In the genomic region with DNA sequence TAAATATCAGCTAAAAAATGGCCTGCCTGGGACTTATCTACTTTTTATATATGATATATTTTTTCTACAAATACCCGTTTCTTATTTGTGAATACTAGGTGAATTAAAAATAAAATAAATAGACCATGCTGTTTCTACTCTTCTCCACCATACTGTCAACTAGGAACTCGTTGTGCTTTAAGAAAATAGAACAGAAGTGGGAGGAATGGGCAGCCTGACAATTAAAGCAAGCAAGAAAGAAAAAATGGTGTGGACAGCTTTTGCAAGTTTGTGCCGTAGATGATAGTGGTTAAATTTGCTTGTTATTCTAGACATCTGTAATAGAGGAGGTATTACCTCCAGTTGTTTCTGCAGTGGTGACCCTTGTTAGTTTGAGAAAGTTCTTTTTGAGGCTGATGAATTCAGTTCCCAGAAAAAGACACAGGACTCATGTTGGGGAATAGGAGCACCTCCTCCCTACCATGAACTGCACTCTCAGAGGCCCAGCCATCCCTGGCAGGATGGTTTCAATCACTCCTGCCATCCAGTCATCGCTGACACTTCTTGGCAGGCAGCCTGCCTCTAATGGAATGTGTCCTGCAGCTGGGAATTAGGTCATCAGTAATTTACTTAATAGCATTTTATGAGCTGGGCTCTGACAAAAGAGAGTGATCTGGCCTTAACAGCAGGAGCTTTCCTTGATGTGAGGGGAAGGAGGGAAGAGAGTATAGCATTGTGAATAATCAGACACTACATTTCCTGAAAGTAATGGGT, we compare ENCODE assay signal across 9 cellular contexts.
A peak's percentile ranks its signal among the peaks of the same experiment; 100 is the strongest.
DNase-seq lines count a peak whose midpoint lies in the region; ATAC-seq and TF ChIP-seq lines count a peak whose summit lies in the region.
"Had no signal": no experiment of that assay in that cellular context is flagged by ENCODE, and none has a peak within 500 bp of the region (broad histone marks: within the 10 kb centered on the region; RNA-seq: fewer than 3 reads in every experiment).

No MANE protein-coding gene starts in this region.

- peak overlapping the region in 1 of 2 donors; percentile 50 for H3K27ac ChIP-seq in uterus

- H3K27me3 ChIP-seq in uterus, result no peaks in the 10 kb centered on the region

- POLR2A ChIA-PET in naive thymus-derived CD8-positive, alpha-beta T cell (lab: Charles Lee), result no interaction called here

- intact Hi-C loops in uterus (cut with DNase I; ENCODE audit: low total_unique reads), result no loop called here

- no peak overlapping the region for H3K27ac Mint-ChIP-seq in naive thymus-derived CD8-positive, alpha-beta T cell
- H3K27ac Mint-ChIP-seq: activated B cell treated with CpG ODN at 0.5 μM for 24 hours had no signal

- no peaks in the 10 kb centered on the region for H3K9me3 ChIP-seq in uterus

- H3K36me3 Mint-ChIP-seq in naive thymus-derived CD8-positive, alpha-beta T cell, result no peaks in the 10 kb centered on the region

- no peak for TF ChIP-seq CTCF in uterus (IDR thresholded peaks at IDR 0.05)

- no peaks in the 10 kb centered on the region for H3K36me3 ChIP-seq in uterus

- peaks cover 4 to 7% (median 4%) of the 10 kb centered on the region in 4 donors for H3K4me1 Mint-ChIP-seq in naive thymus-derived CD8-positive, alpha-beta T cell

- TF ChIP-seq POLR2A in uterus (IDR thresholded peaks at IDR 0.05), result no peak

- H3K9me3 Mint-ChIP-seq in naive thymus-derived CD8-positive, alpha-beta T cell, result peaks cover 0 to 3% (median 0%) of the 10 kb centered on the region in 9 donors
- H3K9me3 Mint-ChIP-seq: activated B cell treated with CpG ODN at 0.5 μM for 24 hours had no signal

- H3K4me1 ChIP-seq in uterus, result no peaks in the 10 kb centered on the region

- no peak overlapping the region for H3K4me3 ChIP-seq in uterus

- no peak for ATAC-seq in naive thymus-derived CD8-positive, alpha-beta T cell

- H3K4me3 Mint-ChIP-seq in naive thymus-derived CD8-positive, alpha-beta T cell, result no peak overlapping the region
- H3K4me3 Mint-ChIP-seq: activated B cell treated with CpG ODN at 0.5 μM for 24 hours had no signal

- peaks cover 13 to 43% (median 19%) of the 10 kb centered on the region in 5 donors for H3K27me3 Mint-ChIP-seq in naive thymus-derived CD8-positive, alpha-beta T cell

- DNase-seq in NCI-H1694 (lab: John Stamatoyannopoulos, UW) (peak; percentile 22), NCI-H1694 treated with DMSO at 0.1 percent for 48 hours (lab: John Stamatoyannopoulos, UW) (no peak), astrocyte of the hippocampus (ENCODE audit: low read depth, low spot score) (peak; percentile 87), islet precursor cell (peak; percentile 96), uterus (peak; percentile 26 to 33), OCI-M1 (lab: John Stamatoyannopoulos, UW) (no peak)
- no peak for DNase-seq in naive thymus-derived CD8-positive, alpha-beta T cell
- DNase-seq in activated CD4-positive, alpha-beta T cell treated with anti-CD3 and anti-CD28 coated beads for 1 hour, result no peak
- DNase-seq: activated B cell treated with CpG ODN at 0.5 μM for 24 hours had no signal

Comparison
In these comparisons a context has a peak if more than half of its experiments do, and no peak if none do; other contexts are left out.
1. DNase-seq: peak in NCI-H1694 (single experiment), astrocyte of the hippocampus (single experiment), islet precursor cell (single experiment) and uterus (2 of 2); none in NCI-H1694 treated with DMSO at 0.1 percent for 48 hours (single experiment), OCI-M1 (single experiment), naive thymus-derived CD8-positive, alpha-beta T cell (0 of 10) and activated CD4-positive, alpha-beta T cell treated with anti-CD3 and anti-CD28 coated beads for 1 hour (single experiment).